ENCODE assay signal across 8 cellular contexts in genomic region chr2:112431587-112432295, GRCh38. TPM values are rescaled to one million over a fixed set of nuclear protein-coding genes. Genes with fewer than 3 reads are reported as not detected.
DNase-seq lines count a peak whose midpoint lies in the region; ATAC-seq and TF ChIP-seq lines count a peak whose summit lies in the region.
"Not testable (repeated sequence)": the region's sequence is repeated elsewhere in the genome, so short reads cannot be mapped to it uniquely, and the experiment has no call there.

No MANE protein-coding gene starts in this region.

- not testable (repeated sequence) for TF ChIP-seq POLR2A in right lobe of liver (IDR thresholded peaks at IDR 0.05); prostate gland (IDR thresholded peaks at IDR 0.05)

- H3K4me3 ChIP-seq in CD8-positive, alpha-beta memory T cell (ENCODE audit: low read length), result not testable (repeated sequence)
- H3K4me3 ChIP-seq in mammary epithelial cell (replicated peaks in 1 of 3; ENCODE audit: insufficient read depth in 1 of 3, low read depth in 2 of 3, low read length in 3 of 3) (peak overlapping the region in 2 of 3 experiments; percentile 51 to 52), right lobe of liver (peak overlapping the region; percentile 53 to 62 (median 60)), prostate gland (peak overlapping the region; percentile 45 to 58), tibial artery (peak overlapping the region; percentile 65 to 80)

- BruUV-seq in mammary epithelial cell (replicated peaks; lab: Mats Ljungman, UMichigan), result not testable (repeated sequence)

- ATAC-seq in right lobe of liver, result peak in 2 of 4 donors; percentile 8 to 52

- H3K27me3 ChIP-seq in CD8-positive, alpha-beta memory T cell (ENCODE audit: insufficient read depth, low read length, poor library complexity, severe bottlenecking); mammary epithelial cell (ENCODE audit: insufficient read depth, low read length); right lobe of liver; prostate gland (replicated peaks; ENCODE audit: insufficient read depth); tibial artery: not testable (repeated sequence)

- H3K36me3 Mint-ChIP-seq in CD8-positive, alpha-beta memory T cell; activated T-cell treated with anti-CD3 and anti-CD28 coated beads, Interleukin-2, amount 50 U/mL, for 24 hours (ENCODE audit: low read depth): not testable (repeated sequence)

- peaks cover 18 to 26% (median 23%) of the 10 kb centered on the region in 3 donors for H3K4me1 Mint-ChIP-seq in CD8-positive, alpha-beta memory T cell
- H3K4me1 Mint-ChIP-seq in activated T-cell treated with anti-CD3 and anti-CD28 coated beads, Interleukin-2, amount 50 U/mL, for 24 hours (ENCODE audit: low read depth), result peaks cover 22% of the 10 kb centered on the region

- H3K4me1 ChIP-seq in CD8-positive, alpha-beta memory T cell (ENCODE audit: insufficient read depth, low read length); mammary epithelial cell (ENCODE audit: insufficient read depth, low read length); right lobe of liver; prostate gland (replicated peaks): not testable (repeated sequence)
- H3K4me1 ChIP-seq in tibial artery, result peaks cover 0 to 15% (median 3%) of the 10 kb centered on the region in 4 donors

- not testable (repeated sequence) for DNase-seq in CD8-positive, alpha-beta memory T cell; activated T-cell treated with anti-CD3 and anti-CD28 coated beads, Interleukin-2, amount 50 U/mL, for 24 hours; right lobe of liver; prostate gland (ENCODE audit: low spot score); tibial artery
- DNase-seq in LHCN-M2 (ENCODE audit: low read depth) (peak; percentile 11), mammary epithelial cell (peak; percentile 29), fibroblast of peridontal ligament (ENCODE audit: extremely low read depth) (peak; percentile 60)

- peak overlapping the region in 7 of 8 donors; percentile 19 to 90 (median 70) for H3K27ac Mint-ChIP-seq in CD8-positive, alpha-beta memory T cell
- not testable (repeated sequence) for H3K27ac Mint-ChIP-seq in activated T-cell treated with anti-CD3 and anti-CD28 coated beads, Interleukin-2, amount 50 U/mL, for 24 hours

- H3K36me3 ChIP-seq in CD8-positive, alpha-beta memory T cell (ENCODE audit: insufficient read depth, low read length); mammary epithelial cell (ENCODE audit: insufficient read depth, low read length); right lobe of liver; prostate gland; tibial artery: not testable (repeated sequence)

- POLR2A ChIA-PET in CD8-positive, alpha-beta memory T cell (lab: Charles Lee), result not testable (repeated sequence)

- H3K4me3 Mint-ChIP-seq in CD8-positive, alpha-beta memory T cell, result peak overlapping the region; percentile 71 to 87 (median 82)
- peak overlapping the region; percentile 84 for H3K4me3 Mint-ChIP-seq in activated T-cell treated with anti-CD3 and anti-CD28 coated beads, Interleukin-2, amount 50 U/mL, for 24 hours

- peaks cover 14% of the 10 kb centered on the region for H3K79me2 ChIP-seq in mammary epithelial cell (ENCODE audit: insufficient read depth, low read length)

- intact Hi-C loops in mammary epithelial cell (cut with micrococcal nuclease), result not testable (repeated sequence)
- intact Hi-C loops in right lobe of liver (cut with DNase I), result loop anchor here in 1 of 2 donors (10.0 kb wide), 1 partner anchor 167 kb away; no protein-coding TSS in a partner anchor
- intact Hi-C loops in prostate gland (cut with DNase I), result loop anchor here (5.0 to 10.0 kb wide), 3 partner anchors 174 to 377 kb away; partner anchors contain the start of genes TMEM87B and ZC3H8
- intact Hi-C loops in tibial artery (cut with DNase I; ENCODE audit: low total_unique reads), result loop anchor here (10.0 kb wide), 2 partner anchors 177 to 307 kb away; partner anchors contain the start of gene ZC3H8

- TF ChIP-seq CTCF in mammary epithelial cell (conservative IDR thresholded peaks at IDR 0.05 in 1 of 2, IDR thresholded peaks at IDR 0.05 in 1 of 2; ENCODE audit: extremely low read depth in 1 of 2, insufficient read depth in 1 of 2, low read depth in 1 of 2, low read length in 2 of 2), result peak in 1 of 2 donors; percentile 1
- not testable (repeated sequence) for TF ChIP-seq CTCF in right lobe of liver (IDR thresholded peaks at IDR 0.05); tibial artery (IDR thresholded peaks at IDR 0.05)
- TF ChIP-seq CTCF in prostate gland (IDR thresholded peaks at IDR 0.05), result peak in 1 of 4 experiments; percentile 5

- not testable (repeated sequence) for H3K27ac ChIP-seq in CD8-positive, alpha-beta memory T cell (ENCODE audit: low read depth, low read length); mammary epithelial cell (ENCODE audit: insufficient read depth, low read depth, low read length)
- H3K27ac ChIP-seq in right lobe of liver (peak overlapping the region in 1 of 3 donors; percentile 57), prostate gland (peak overlapping the region; percentile 74 to 81), tibial artery (peak overlapping the region; percentile 85 to 93)

- not testable (repeated sequence) for H3K9me3 Mint-ChIP-seq in CD8-positive, alpha-beta memory T cell; activated T-cell treated with anti-CD3 and anti-CD28 coated beads, Interleukin-2, amount 50 U/mL, for 24 hours

- H3K27me3 Mint-ChIP-seq in CD8-positive, alpha-beta memory T cell; activated T-cell treated with anti-CD3 and anti-CD28 coated beads, Interleukin-2, amount 50 U/mL, for 24 hours: not testable (repeated sequence)

- in situ Hi-C loops in mammary epithelial cell (cut with MboI; ENCODE audit: low sequenced_read_pairs in 2 of 2), result not testable (repeated sequence)

- H2AFZ ChIP-seq in mammary epithelial cell (ENCODE audit: low read depth, low read length), result not testable (repeated sequence)

- not testable (repeated sequence) for H3K9ac ChIP-seq in mammary epithelial cell (ENCODE audit: insufficient read depth, low read length)

- CTCF ChIA-PET in CD8-positive, alpha-beta memory T cell (lab: Charles Lee), result interaction anchor here (1.1 kb wide), 1 partner anchor 177 kb away, joined by 3 read pairs; the partner anchor contains the start of gene ZC3H8
- CTCF ChIA-PET in mammary epithelial cell (lab: Charles Lee; ENCODE audit: low non-redundant PET), result not testable (repeated sequence)

- peak overlapping the region; percentile 55 for H3K4me2 ChIP-seq in mammary epithelial cell (ENCODE audit: insufficient read depth, low read depth, low read length)

- 74% methylated on average over 20 of the region's 21 CpGs for WGBS in mammary epithelial cell (ENCODE audit: low coverage, missing lambda C conversion rate)
- 50% methylated on average over 21 of the region's 21 CpGs for WGBS in right lobe of liver (ENCODE audit: insufficient coverage, low coverage, low lambda C conversion rate, missing lambda C conversion rate)
- WGBS in prostate gland, result 81% methylated on average over 21 of the region's 21 CpGs

- dilution Hi-C loops in mammary epithelial cell (cut with HindIII; ENCODE audit: low sequenced_read_pairs), result not testable (repeated sequence)

- H4K20me1 ChIP-seq in mammary epithelial cell (ENCODE audit: insufficient read depth, low read length), result not testable (repeated sequence)

- H3K9me3 ChIP-seq in CD8-positive, alpha-beta memory T cell (ENCODE audit: low read length); mammary epithelial cell (replicated peaks; ENCODE audit: insufficient read depth, low read length); right lobe of liver; prostate gland; tibial artery: not testable (repeated sequence)

RNA-seq across cellular contexts. Expression of gene RGPD8, which starts 1.7 kb away (rescaled TPM):
- 10 to 100 TPM; 15.5 to 19.3 TPM for total RNA-seq in CD8-positive, alpha-beta memory T cell
- polyA plus RNA-seq in CD8-positive, alpha-beta memory T cell, result 2.2 TPM
- 4.1 and 4.2 TPM in 2 replicates for total RNA-seq in LHCN-M2 (2014; rRNA removed)
- 0.66 TPM for polyA plus RNA-seq in LHCN-M2 (2012)
- 10 to 100 TPM; 11.7 to 16.7 TPM for total RNA-seq in mammary epithelial cell
- 1.3 TPM for polyA plus RNA-seq in mammary epithelial cell
- polyA minus RNA-seq in mammary epithelial cell, result 6.7 TPM
- total RNA-seq in right lobe of liver, result 1 to 10 TPM; 5.1 to 9.3 (median 7.0) TPM
- total RNA-seq in prostate gland, result 10 to 100 TPM; 14.3 to 15.6 TPM

RNA-seq across cellular contexts. Expression of gene TTL, which starts 50.2 kb away (rescaled TPM):
- total RNA-seq in CD8-positive, alpha-beta memory T cell, result 10 to 100 TPM; 45.9 to 46.1 TPM
- 4.6 TPM for polyA plus RNA-seq in CD8-positive, alpha-beta memory T cell
- 53.9 and 57.6 TPM in 2 replicates for total RNA-seq in LHCN-M2 (2014; rRNA removed)
- polyA plus RNA-seq in LHCN-M2 (2012), result 22.4 TPM
- total RNA-seq in mammary epithelial cell, result 10 to 100 TPM; 64.6 to 68.5 TPM
- 24.5 TPM for polyA plus RNA-seq in mammary epithelial cell
- polyA minus RNA-seq in mammary epithelial cell, result 65.2 TPM
- total RNA-seq in right lobe of liver, result 10 to 100 TPM in 5 of 6 experiments, 1 to 10 TPM in 1; 8.1 to 29.6 (median 15.6) TPM
- total RNA-seq in prostate gland, result 10 to 100 TPM in 1 of 2 donors, 1 to 10 TPM in 1; 8.2 to 12.0 TPM
